In genomic region chr7:109873296-109873695, GRCh38 we compare ENCODE assay signal across 1 cellular context.
TF ChIP-seq lines count a peak whose summit lies in the region.

No MANE protein-coding gene starts in this region.

TF ChIP-seq in WTC11, 78 proteins besides CTCF, POLR2A, EP300 and RAD21 (continued from another document):
- no peak for TF ChIP-seq ATF2 (CRISPR knock-in tag; IDR thresholded peaks at IDR 0.05; ENCODE audit: borderline replicate concordance, low read depth)
- TF ChIP-seq E2F5 (CRISPR knock-in tag; IDR thresholded peaks at IDR 0.05): no peak
- no peak for TF ChIP-seq MLX (CRISPR knock-in tag; IDR thresholded peaks at IDR 0.05)
- TF ChIP-seq CDX4 (CRISPR knock-in tag; IDR thresholded peaks at IDR 0.05; ENCODE audit: borderline replicate concordance): no peak
- TF ChIP-seq NR2C2 (CRISPR knock-in tag; IDR thresholded peaks at IDR 0.05): no peak
- no peak for TF ChIP-seq JAZF1 (CRISPR knock-in tag; IDR thresholded peaks at IDR 0.05)
- TF ChIP-seq AR (CRISPR knock-in tag; IDR thresholded peaks at IDR 0.05): no peak
- TF ChIP-seq SP1 (CRISPR knock-in tag; conservative IDR thresholded peaks at IDR 0.05): no peak
- no peak for TF ChIP-seq ZNF396 (CRISPR knock-in tag; IDR thresholded peaks at IDR 0.05; ENCODE audit: borderline replicate concordance)
- TF ChIP-seq ZNF416 (CRISPR knock-in tag; IDR thresholded peaks at IDR 0.05): no peak
